In the genomic region with DNA sequence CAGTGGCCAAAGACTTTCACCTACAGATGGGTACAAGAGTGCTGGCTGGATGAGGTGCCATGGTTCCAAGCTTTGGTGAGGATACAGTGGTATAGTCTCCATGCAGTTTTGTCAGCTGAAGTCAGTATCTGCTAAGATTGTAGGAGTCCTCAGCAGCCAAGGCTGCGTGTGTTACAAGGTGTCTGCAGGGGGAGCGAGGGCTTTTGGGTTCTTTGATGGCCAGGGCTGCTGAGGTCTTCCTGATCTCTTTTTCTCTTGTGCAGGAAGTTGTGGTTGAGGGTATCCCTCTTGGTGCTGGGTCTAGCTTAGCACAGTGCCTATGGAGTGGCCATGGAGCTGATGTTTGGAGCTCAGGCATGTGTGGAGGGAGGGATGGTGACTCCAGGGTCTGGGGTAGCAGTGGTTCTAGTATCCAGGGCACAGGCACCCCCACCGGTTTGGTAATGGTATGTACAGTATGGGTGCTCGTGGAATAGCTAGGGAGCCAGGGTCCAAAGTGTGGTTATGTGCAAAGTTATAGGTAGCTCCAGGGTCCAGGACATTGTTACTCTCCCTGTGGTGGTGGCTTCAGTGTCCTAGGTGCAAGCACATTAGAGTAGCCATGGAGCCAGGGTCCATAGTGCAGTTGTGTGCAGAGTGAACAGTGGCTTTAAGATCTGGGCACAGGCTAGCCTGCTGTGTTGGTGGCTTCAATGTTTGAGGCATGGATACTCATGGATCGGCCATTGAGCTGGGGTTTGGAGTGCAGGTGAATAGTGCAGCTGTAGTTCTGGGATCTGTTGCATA, we compare ENCODE assay signal across 24 cellular contexts.
"Had no signal": no experiment of that assay in that cellular context is flagged by ENCODE, and none has a peak within 500 bp of the region (broad histone marks: within the 10 kb centered on the region; RNA-seq: fewer than 3 reads in every experiment).

No MANE protein-coding gene starts in this region.

- ATAC-seq: activated CD4-positive, alpha-beta T cell treated with anti-CD3 and anti-CD28 coated beads for 36 hours; activated T-helper 17 cell treated with anti-CD3 and anti-CD28 coated beads, Interleukin-2, amount 50 U/mL, for 72 hours; left cardiac atrium had no signal

- H3K27ac ChIP-seq: cardiac muscle cell, esophagus squamous epithelium, suprapubic skin, transverse colon had no signal

- DNase-seq: activated CD4-positive, alpha-beta memory T cell treated with anti-CD3 and anti-CD28 coated beads for 36 hours; activated CD4-positive, alpha-beta T cell treated with anti-CD3 and anti-CD28 coated beads for 36 hours; activated naive CD4-positive, alpha-beta T cell; activated naive CD8-positive, alpha-beta T cell treated with anti-CD3 and anti-CD28 coated beads for 36 hours; activated T-cell treated with anti-CD3 and anti-CD28 coated beads for 4 hours; amygdala; dermis blood vessel endothelial cell; effector memory CD4-positive, alpha-beta T cell; esophagus squamous epithelium; left cardiac atrium; occipital lobe; retina; stimulated activated CD4-positive, alpha-beta T cell treated with anti-CD3 and anti-CD28 coated beads, Interleukin-2, amount 100 ng/mL, for 24 hours; transverse colon had no signal

- FAIRE-seq: islet of Langerhans, TTC549 had no signal

- H3K4me3 ChIP-seq: cardiac muscle cell, esophagus squamous epithelium, lung, suprapubic skin, transverse colon had no signal

- H3K27me3 Mint-ChIP-seq: activated CD4-positive, alpha-beta memory T cell treated with anti-CD3 and anti-CD28 coated beads for 36 hours; activated CD4-positive, alpha-beta T cell treated with anti-CD3 and anti-CD28 coated beads for 36 hours; activated naive CD8-positive, alpha-beta T cell treated with anti-CD3 and anti-CD28 coated beads for 36 hours; activated T-helper 17 cell treated with anti-CD3 and anti-CD28 coated beads, Interleukin-2, amount 50 U/mL, for 72 hours; natural killer cell treated with Interleukin-12 subunit alpha and Interleukin-12 subunit beta and Interleukin-15 and Interleukin-18, amount 100 ng/mL, for 72 hours; stimulated activated naive CD8-positive, alpha-beta T cell treated with anti-CD3 and anti-CD28 coated beads, Interleukin-15, Interleukin-2, amounts not matched to agents 100 ng/mL and 50 ng/mL, for 24 hours had no signal

- H3K36me3 Mint-ChIP-seq: activated CD4-positive, alpha-beta memory T cell treated with anti-CD3 and anti-CD28 coated beads for 36 hours; activated naive CD8-positive, alpha-beta T cell treated with anti-CD3 and anti-CD28 coated beads for 36 hours; natural killer cell treated with Interleukin-12 subunit alpha and Interleukin-12 subunit beta and Interleukin-15 and Interleukin-18, amount 100 ng/mL, for 72 hours had no signal

- H3K4me1 Mint-ChIP-seq: activated CD4-positive, alpha-beta T cell treated with anti-CD3 and anti-CD28 coated beads for 36 hours; activated naive CD8-positive, alpha-beta T cell treated with anti-CD3 and anti-CD28 coated beads for 36 hours; activated T-helper 17 cell treated with anti-CD3 and anti-CD28 coated beads, Interleukin-2, amount 50 U/mL, for 72 hours had no signal

- H3K27me3 ChIP-seq: cardiac muscle cell, esophagus squamous epithelium, suprapubic skin, transverse colon had no signal

- H3K4me1 ChIP-seq: esophagus squamous epithelium, suprapubic skin had no signal

- H3K9me3 ChIP-seq: suprapubic skin had no signal

- H3K4me3 Mint-ChIP-seq: activated CD4-positive, alpha-beta memory T cell treated with anti-CD3 and anti-CD28 coated beads for 36 hours; activated CD4-positive, alpha-beta T cell treated with anti-CD3 and anti-CD28 coated beads for 36 hours; activated naive CD8-positive, alpha-beta T cell treated with anti-CD3 and anti-CD28 coated beads for 36 hours; activated T-helper 17 cell treated with anti-CD3 and anti-CD28 coated beads, Interleukin-2, amount 50 U/mL, for 72 hours; mesothelial cell of epicardium; natural killer cell treated with Interleukin-12 subunit alpha and Interleukin-12 subunit beta and Interleukin-15 and Interleukin-18, amount 100 ng/mL, for 72 hours; stimulated activated naive CD8-positive, alpha-beta T cell treated with anti-CD3 and anti-CD28 coated beads, Interleukin-15, Interleukin-2, amounts not matched to agents 100 ng/mL and 50 ng/mL, for 24 hours; T-helper 2 cell treated with Interferon-gamma antibody and Interleukin-4, amounts not matched to agents 5 μg/mL and 100 μg/mL, for 36 hours had no signal

- H3K27ac Mint-ChIP-seq: activated CD4-positive, alpha-beta memory T cell treated with anti-CD3 and anti-CD28 coated beads for 36 hours; activated CD4-positive, alpha-beta T cell treated with anti-CD3 and anti-CD28 coated beads for 36 hours; activated naive CD8-positive, alpha-beta T cell treated with anti-CD3 and anti-CD28 coated beads for 36 hours; activated T-helper 17 cell treated with anti-CD3 and anti-CD28 coated beads, Interleukin-2, amount 50 U/mL, for 72 hours; mesothelial cell of epicardium; natural killer cell treated with Interleukin-12 subunit alpha and Interleukin-12 subunit beta and Interleukin-15 and Interleukin-18, amount 100 ng/mL, for 72 hours; stimulated activated naive CD8-positive, alpha-beta T cell treated with anti-CD3 and anti-CD28 coated beads, Interleukin-15, Interleukin-2, amounts not matched to agents 100 ng/mL and 50 ng/mL, for 24 hours; T-helper 2 cell treated with Interferon-gamma antibody and Interleukin-4, amounts not matched to agents 5 μg/mL and 100 μg/mL, for 36 hours had no signal

- H3K36me3 ChIP-seq: cardiac muscle cell, esophagus squamous epithelium, suprapubic skin, transverse colon had no signal
